14 cellular contexts compared by ENCODE assay signal in genomic region chr18:35123811-35124210, GRCh38.
"Had no signal": no experiment of that assay in that cellular context is flagged by ENCODE, and none has a peak within 500 bp of the region (broad histone marks: within the 10 kb centered on the region; RNA-seq: fewer than 3 reads in every experiment).

No MANE protein-coding gene starts in this region.

- H3K9me3 ChIP-seq: body of pancreas, left lung, neutrophil, pancreas, right lobe of liver, upper lobe of right lung had no signal

- H3K27me3 ChIP-seq: body of pancreas, left lung, neutrophil, pancreas, right lobe of liver, upper lobe of right lung had no signal

- H3K27ac ChIP-seq: body of pancreas, left lung, neutrophil, pancreas, right lobe of liver, upper lobe of right lung had no signal

- H3K4me3 ChIP-seq: body of pancreas, left lung, pancreas, right lobe of liver, smooth muscle cell, upper lobe of right lung had no signal

- H3K4me1 ChIP-seq: body of pancreas, left lung had no signal

- FAIRE-seq: keratinocyte, pancreas had no signal

- ATAC-seq: activated CD4-positive, CD25-positive, alpha-beta regulatory T cell treated with anti-CD3 and anti-CD28 coated beads, Interleukin-2, amount 50 U/mL, for 24 hours; body of pancreas; left lung; pancreas; upper lobe of right lung had no signal

- DNase-seq: activated naive CD4-positive, alpha-beta T cell treated with anti-CD3 and anti-CD28 coated beads, Interleukin-2, amount 50 U/mL, for 16 hours; amygdala; body of pancreas; hypothalamus; left lung; pancreas; right lobe of liver; stimulated activated CD4-positive, alpha-beta T cell treated with anti-CD3 and anti-CD28 coated beads, Interleukin-4, amount 100 ng/mL, for 1 hour; T1000; upper lobe of right lung had no signal
